ENCODE assay signal across 2 cellular contexts in genomic region chr12:48991247-48992050, GRCh38.
A peak's percentile ranks its signal among the peaks of the same experiment; 100 is the strongest.
TF ChIP-seq lines count a peak whose summit lies in the region.

No MANE protein-coding gene starts in this region.

TF ChIP-seq in HEK293, 187 proteins besides CTCF, POLR2A, EP300 and RAD21:
- TF ChIP-seq, protein P1, sequence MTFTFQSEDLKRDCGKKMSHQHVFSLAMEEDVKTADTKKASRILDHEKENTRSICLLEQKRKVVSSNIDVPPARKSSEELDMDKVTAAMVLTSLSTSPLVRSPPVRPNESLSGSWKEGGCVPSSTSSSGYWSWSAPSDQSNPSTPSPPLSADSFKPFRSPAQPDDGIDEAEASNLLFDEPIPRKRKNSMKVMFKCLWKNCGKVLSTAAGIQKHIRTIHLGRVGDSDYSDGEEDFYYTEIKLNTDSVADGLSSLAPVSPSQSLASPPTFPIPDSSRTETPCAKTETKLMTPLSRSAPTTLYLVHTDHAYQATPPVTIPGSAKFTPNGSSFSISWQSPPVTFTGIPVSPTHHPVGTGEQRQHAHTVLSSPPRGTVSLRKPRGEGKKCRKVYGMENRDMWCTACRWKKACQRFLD (tag by site-specific recombination; IDR thresholded peaks at IDR 0.05): no peak
- TF ChIP-seq ZNF398 (tag by site-specific recombination; IDR thresholded peaks at IDR 0.05): peak; percentile 78
- TF ChIP-seq ZNF10 (tag by site-specific recombination; IDR thresholded peaks at IDR 0.05): no peak
- peak; percentile 58 for TF ChIP-seq GLIS1 (tag by site-specific recombination; IDR thresholded peaks at IDR 0.05)
- TF ChIP-seq EGR2 (tag by site-specific recombination; IDR thresholded peaks at IDR 0.05; ENCODE audit: low read depth): no peak
- TF ChIP-seq PRDM10 (tag by site-specific recombination; IDR thresholded peaks at IDR 0.05): peak; percentile 91
- peak; percentile 88 for TF ChIP-seq ZIC2 (tag by site-specific recombination; IDR thresholded peaks at IDR 0.05)
- TF ChIP-seq ZNF394 (tag by site-specific recombination; IDR thresholded peaks at IDR 0.05; ENCODE audit: borderline replicate concordance): no peak
- no peak for TF ChIP-seq ZNF530 (tag by site-specific recombination; IDR thresholded peaks at IDR 0.05; ENCODE audit: low read depth)
- TF ChIP-seq ZNF341 (tag by site-specific recombination; IDR thresholded peaks at IDR 0.05; ENCODE audit: low read depth): peak; percentile 74
- TF ChIP-seq ZNF362 (tag by site-specific recombination; IDR thresholded peaks at IDR 0.05): peak; percentile 79; the same call in 1 of the 2 replicates

TF ChIP-seq in K562, 482 proteins besides CTCF, POLR2A, EP300 and RAD21:
- TF ChIP-seq ZNF165 (CRISPR knock-in tag; IDR thresholded peaks at IDR 0.05; ENCODE audit: borderline replicate concordance): no peak
- TF ChIP-seq RBBP5 (IDR thresholded peaks at IDR 0.05; ENCODE audit: borderline replicate concordance, insufficient read depth, low read length, poor library complexity, severe bottlenecking): no peak
- peak; percentile 53 for TF ChIP-seq ZNF384 (IDR thresholded peaks at IDR 0.05; ENCODE audit: low read depth, low read length)
- no peak for TF ChIP-seq FOXJ2 (tag; IDR thresholded peaks at IDR 0.05)
